ENCODE assay signal across 10 cellular contexts in genomic region chr6:126180585-126180984, GRCh38.
A peak's percentile ranks its signal among the peaks of the same experiment; 100 is the strongest.
DNase-seq lines count a peak whose midpoint lies in the region; ATAC-seq, FAIRE-seq and TF ChIP-seq lines count a peak whose summit lies in the region.
"Had no signal": no experiment of that assay in that cellular context is flagged by ENCODE, and none has a peak within 500 bp of the region (broad histone marks: within the 10 kb centered on the region; RNA-seq: fewer than 3 reads in every experiment).

No MANE protein-coding gene starts in this region.

- no peak overlapping the region for H3K27ac ChIP-seq in H9 (ENCODE audit: insufficient read length, low read depth, low read length)

- no peaks in the 10 kb centered on the region for H3K27me3 Mint-ChIP-seq in H9 (ENCODE audit: low read depth)
- no peaks in the 10 kb centered on the region for H3K27me3 Mint-ChIP-seq in stimulated activated memory B cell treated with anti-CD40 and anti-IgM and Interleukin-4, amounts not matched to agents 10 μg/mL and 1 μg/mL and 100 μg/mL, for 72 hours
- H3K27me3 Mint-ChIP-seq: stimulated activated naive CD8-positive, alpha-beta T cell treated with anti-CD3 and anti-CD28 coated beads, Interleukin-15, Interleukin-2, amounts not matched to agents 100 ng/mL and 50 ng/mL, for 24 hours had no signal

- H4K8ac ChIP-seq in H9 (replicated peaks; ENCODE audit: insufficient read length, low read depth, low read length), result no peak overlapping the region

- no peak overlapping the region; the same call in 1 of the 2 replicates for H3K4ac ChIP-seq in H9 (ENCODE audit: low read depth, low read length)

- H3K27me3 ChIP-seq in H9 (ENCODE audit: insufficient read depth, low read length), result no peaks in the 10 kb centered on the region

- TF ChIP-seq POLR2A in GM18505 (IDR thresholded peaks at IDR 0.05; ENCODE audit: borderline replicate concordance, extremely low read depth, insufficient read depth, insufficient read length), result no peak

- H3K4me2 ChIP-seq in H9 (ENCODE audit: insufficient read depth, insufficient read length, low read length), result no peak overlapping the region

- peak overlapping the region; percentile 99 for H2BK12ac ChIP-seq in H9 (ENCODE audit: insufficient read length, low read depth, low read length)

- H3K18ac ChIP-seq in H9 (ENCODE audit: insufficient read length, low read depth, low read length), result no peak overlapping the region

- H3K9me3 ChIP-seq in H9 (ENCODE audit: control insufficient read depth, low read depth, low read length), result no peaks in the 10 kb centered on the region

- no peak overlapping the region for H3K9ac ChIP-seq in H9 (ENCODE audit: extremely low read depth, insufficient read length, low read length)

- peaks cover 5% of the 10 kb centered on the region; the same call in 1 of the 2 replicates for H3K4me1 ChIP-seq in H9 (ENCODE audit: insufficient read depth, low read length)

- no peak overlapping the region for H3K56ac ChIP-seq in H9 (ENCODE audit: insufficient read length, low read depth, low read length)

- no peak overlapping the region for H4K91ac ChIP-seq in H9 (ENCODE audit: insufficient read length, low read depth, low read length)

- H3K36me3 Mint-ChIP-seq in H9 (ENCODE audit: insufficient read depth in 1 of 3, low read depth in 3 of 3), result peaks cover 0 to 2% (median 0%) of the 10 kb centered on the region in 3 experiments; a peak in 3 of 7 replicates
- peaks cover 25% of the 10 kb centered on the region for H3K36me3 Mint-ChIP-seq in stimulated activated memory B cell treated with anti-CD40 and anti-IgM and Interleukin-4, amounts not matched to agents 10 μg/mL and 1 μg/mL and 100 μg/mL, for 72 hours

- H4K5ac ChIP-seq in H9 (ENCODE audit: insufficient read length, low read depth, low read length), result no peak overlapping the region

- no peak overlapping the region for H3K4me3 Mint-ChIP-seq in H9
- H3K4me3 Mint-ChIP-seq in stimulated activated memory B cell treated with anti-CD40 and anti-IgM and Interleukin-4, amounts not matched to agents 10 μg/mL and 1 μg/mL and 100 μg/mL, for 72 hours, result no peak overlapping the region
- H3K4me3 Mint-ChIP-seq: stimulated activated naive CD8-positive, alpha-beta T cell treated with anti-CD3 and anti-CD28 coated beads, Interleukin-15, Interleukin-2, amounts not matched to agents 100 ng/mL and 50 ng/mL, for 24 hours; T-helper 1 cell treated with Interleukin-12 subunit alpha and Interleukin-12 subunit beta and Interleukin-4 antibody, amounts not matched to agents 30 μg/mL and 1 μg/mL, for 36 hours had no signal

- no peak for TF ChIP-seq CTCF in H9 (conservative IDR thresholded peaks at IDR 0.05)

- H2BK120ac ChIP-seq in H9 (ENCODE audit: low read depth, low read length, poor library complexity, severe bottlenecking), result no peak overlapping the region

- H3K14ac ChIP-seq in H9 (ENCODE audit: insufficient read depth, low read length), result no peak overlapping the region

- H3T11ph ChIP-seq in H9 (ENCODE audit: low read length), result no peak overlapping the region

- peaks cover 34% of the 10 kb centered on the region in 2 experiments for H3K4me1 Mint-ChIP-seq in H9
- H3K4me1 Mint-ChIP-seq in stimulated activated memory B cell treated with anti-CD40 and anti-IgM and Interleukin-4, amounts not matched to agents 10 μg/mL and 1 μg/mL and 100 μg/mL, for 72 hours, result no peaks in the 10 kb centered on the region

- no peaks in the 10 kb centered on the region for H3K9me3 Mint-ChIP-seq in H9
- peaks cover under 1% of the 10 kb centered on the region for H3K9me3 Mint-ChIP-seq in stimulated activated memory B cell treated with anti-CD40 and anti-IgM and Interleukin-4, amounts not matched to agents 10 μg/mL and 1 μg/mL and 100 μg/mL, for 72 hours
- H3K9me3 Mint-ChIP-seq: stimulated activated naive CD8-positive, alpha-beta T cell treated with anti-CD3 and anti-CD28 coated beads, Interleukin-15, Interleukin-2, amounts not matched to agents 100 ng/mL and 50 ng/mL, for 24 hours; T-helper 1 cell treated with Interleukin-12 subunit alpha and Interleukin-12 subunit beta and Interleukin-4 antibody, amounts not matched to agents 30 μg/mL and 1 μg/mL, for 36 hours had no signal

- no peak overlapping the region for H2BK20ac ChIP-seq in H9 (ENCODE audit: low read depth, low read length, poor library complexity, severe bottlenecking)

- no peaks in the 10 kb centered on the region for H3K79me1 ChIP-seq in H9 (ENCODE audit: insufficient read depth, low read depth, low read length, poor library complexity, severe bottlenecking)

- H4K20me1 ChIP-seq in H9 (ENCODE audit: control insufficient read depth, insufficient read depth, insufficient read length), result no peaks in the 10 kb centered on the region

- WGBS in H9 (ENCODE audit: extremely low coverage, insufficient read length, low lambda C conversion rate), result no CpG with 5 or more reads among the region's 4 CpGs

- H2AK5ac ChIP-seq in H9 (ENCODE audit: insufficient read length, low read length), result no peak overlapping the region

- H3K79me2 ChIP-seq in H9 (ENCODE audit: insufficient read depth, low read length), result no peaks in the 10 kb centered on the region

- peak; percentile 91 for DNase-seq in Daoy (ENCODE audit: low read depth)
- DNase-seq in H9, result no peak
- peak; percentile 74 for DNase-seq in RCC 7860 (ENCODE audit: low spot score)
- DNase-seq in hepatic stellate cell (ENCODE audit: low spot score), result peak; percentile 11
- no peak for DNase-seq in NCI-H128 (lab: John Stamatoyannopoulos, UW; ENCODE audit: unreplicated experiment)

- peak overlapping the region in 1 of 3 experiments; percentile 49; a peak in 2 of 7 replicates for H3K27ac Mint-ChIP-seq in H9
- H3K27ac Mint-ChIP-seq in stimulated activated memory B cell treated with anti-CD40 and anti-IgM and Interleukin-4, amounts not matched to agents 10 μg/mL and 1 μg/mL and 100 μg/mL, for 72 hours, result no peak overlapping the region
- H3K27ac Mint-ChIP-seq: stimulated activated naive CD8-positive, alpha-beta T cell treated with anti-CD3 and anti-CD28 coated beads, Interleukin-15, Interleukin-2, amounts not matched to agents 100 ng/mL and 50 ng/mL, for 24 hours; T-helper 1 cell treated with Interleukin-12 subunit alpha and Interleukin-12 subunit beta and Interleukin-4 antibody, amounts not matched to agents 30 μg/mL and 1 μg/mL, for 36 hours had no signal

- peak; percentile 88 for FAIRE-seq in RCC 7860 (lab: Jason Lieb, UNC)

- no peak overlapping the region for H3K23ac ChIP-seq in H9 (ENCODE audit: insufficient read length, low read depth, low read length)

- no peak overlapping the region for H2BK5ac ChIP-seq in H9 (ENCODE audit: insufficient read length, low read length)

- peaks cover 2% of the 10 kb centered on the region for H3K23me2 ChIP-seq in H9 (ENCODE audit: insufficient read length, low read depth, low read length, poor library complexity, severe bottlenecking)

- ATAC-seq in GM18505 (IDR thresholded peaks at IDR 0.05; ENCODE audit: unreplicated experiment) (no peak), HG02840 (IDR thresholded peaks at IDR 0.05; ENCODE audit: low FRiP score, unreplicated experiment) (no peak)
- ATAC-seq in stimulated activated memory B cell treated with anti-CD40 and anti-IgM and Interleukin-4, amounts not matched to agents 10 μg/mL and 1 μg/mL and 100 μg/mL, for 72 hours, result no peak

- H2AFZ ChIP-seq in H9 (ENCODE audit: low read length), result no peak overlapping the region

- H2BK15ac ChIP-seq in H9 (ENCODE audit: low read depth, low read length), result no peak overlapping the region

Comparison
In these comparisons a context has a peak if more than half of its experiments do, and no peak if none do; other contexts are left out.
1. DNase-seq: peak in Daoy (single experiment), RCC 7860 (single experiment) and hepatic stellate cell (single experiment); none in H9 (single experiment) and NCI-H128 (single experiment).